10 cellular contexts compared by ENCODE assay signal in genomic region chr1:43976890-43977289, GRCh38. TPM values are rescaled to one million over a fixed set of nuclear protein-coding genes. Genes with fewer than 3 reads are reported as not detected.
A peak's percentile ranks its signal among the peaks of the same experiment; 100 is the strongest.
DNase-seq lines count a peak whose midpoint lies in the region; ATAC-seq and TF ChIP-seq lines count a peak whose summit lies in the region.
"Had no signal": no experiment of that assay in that cellular context is flagged by ENCODE, and none has a peak within 500 bp of the region (broad histone marks: within the 10 kb centered on the region; RNA-seq: fewer than 3 reads in every experiment).

No MANE protein-coding gene starts in this region.

- H3K36me3 ChIP-seq in BLaER1 treated with 17β-estradiol and CSF1 and Interleukin-3, amounts not matched to agents 10 nM and 100 nM = peaks cover 36 to 55% (median 47%) of the 10 kb centered on the region in 11 experiments
- H3K36me3 ChIP-seq in DOHH2 (ENCODE audit: control insufficient read depth, low read length) = peaks cover 69% of the 10 kb centered on the region
- peaks cover 28% of the 10 kb centered on the region for H3K36me3 ChIP-seq in adipocyte (ENCODE audit: control insufficient read depth, insufficient read depth, low read length, severe bottlenecking)

- H3K27ac Mint-ChIP-seq in natural killer cell = peak overlapping the region in 1 of 2 donors; percentile 91

- peaks cover 41 to 66% of the 10 kb centered on the region in 2 donors for H3K4me1 Mint-ChIP-seq in natural killer cell

- peak overlapping the region; percentile 84 to 100 (median 98); a peak in 19 of 22 replicates for H3K9ac ChIP-seq in BLaER1 treated with 17β-estradiol and CSF1 and Interleukin-3, amounts not matched to agents 10 nM and 100 nM
- H3K9ac ChIP-seq in adipocyte (ENCODE audit: low read length) = peak overlapping the region; percentile 1

- TF ChIP-seq CTCF in DOHH2 (IDR thresholded peaks at IDR 0.05; ENCODE audit: low read depth, low read length, poor library complexity, severe bottlenecking) = no peak
- TF ChIP-seq CTCF in natural killer cell (IDR thresholded peaks at IDR 0.05) = no peak
- TF ChIP-seq CTCF in GM13977 (IDR thresholded peaks at IDR 0.05; ENCODE audit: extremely low read depth, insufficient read depth, missing control alignments) = no peak

- H3K27me3 Mint-ChIP-seq in natural killer cell (ENCODE audit: low read depth in 2 of 2) = no peaks in the 10 kb centered on the region

- no peaks in the 10 kb centered on the region for H3K9me3 Mint-ChIP-seq in natural killer cell

- peak overlapping the region; percentile 56 for H3K4me3 Mint-ChIP-seq in natural killer cell

- peak overlapping the region in 9 of 10 experiments; percentile 91 to 100 (median 97); a peak in 18 of 20 replicates for H3K4me3 ChIP-seq in BLaER1 treated with 17β-estradiol and CSF1 and Interleukin-3, amounts not matched to agents 10 nM and 100 nM
- H3K4me3 ChIP-seq in DOHH2 (ENCODE audit: low read length) = peak overlapping the region; percentile 86; the same call in 1 of the 2 replicates
- no peak overlapping the region for H3K4me3 ChIP-seq in adipocyte (ENCODE audit: low read length)

- H3F3A ChIP-seq in DOHH2 (ENCODE audit: control insufficient read depth, insufficient read depth) = peaks cover 20% of the 10 kb centered on the region

- H3K9me3 ChIP-seq in BLaER1 treated with 17β-estradiol and CSF1 and Interleukin-3, amounts not matched to agents 10 nM and 100 nM (replicated peaks in 1 of 11) = no peaks in the 10 kb centered on the region
- H3K9me3 ChIP-seq in DOHH2 (ENCODE audit: control insufficient read depth, insufficient read depth, low read length) = no peaks in the 10 kb centered on the region
- no peaks in the 10 kb centered on the region for H3K9me3 ChIP-seq in adipocyte (ENCODE audit: control insufficient read depth, low read length)

- peaks cover 63% of the 10 kb centered on the region for H3K79me2 ChIP-seq in DOHH2 (ENCODE audit: control insufficient read depth, low read length)

- in situ Hi-C loops in GM13977 (cut with MboI; ENCODE audit: low pct_unique_long_range_greater_than_20kb, low sequenced_read_pairs, unreplicated experiment) = no loop called here

- intact Hi-C loops in natural killer cell (cut with micrococcal nuclease) = no loop called here

- no peaks in the 10 kb centered on the region for H3K27me3 ChIP-seq in BLaER1 treated with 17β-estradiol and CSF1 and Interleukin-3, amounts not matched to agents 10 nM and 100 nM
- H3K27me3 ChIP-seq in DOHH2 (ENCODE audit: control insufficient read depth, low read length) (no peaks in the 10 kb centered on the region), adipocyte (replicated peaks; ENCODE audit: control insufficient read depth, insufficient read depth, low read length) (no peaks in the 10 kb centered on the region)

- peaks cover 9% of the 10 kb centered on the region for H3K36me3 Mint-ChIP-seq in natural killer cell

- H3K4me2 ChIP-seq in BLaER1 treated with 17β-estradiol and CSF1 and Interleukin-3, amounts not matched to agents 10 nM and 100 nM = peak overlapping the region; percentile 89 to 100 (median 98)
- peak overlapping the region; percentile 78 for H3K4me2 ChIP-seq in DOHH2 (ENCODE audit: low read length)

- H3K27ac ChIP-seq in BLaER1 treated with 17β-estradiol and CSF1 and Interleukin-3, amounts not matched to agents 10 nM and 100 nM = no peak overlapping the region
- H3K27ac ChIP-seq in DOHH2 (ENCODE audit: low read depth, low read length) = no peak overlapping the region

- ATAC-seq in natural killer cell = no peak
- ATAC-seq: Panc1 had no signal

- H4K20me1 ChIP-seq in BLaER1 treated with 17β-estradiol and CSF1 and Interleukin-3, amounts not matched to agents 10 nM and 100 nM = peaks cover 34 to 66% (median 43%) of the 10 kb centered on the region in 11 experiments
- peaks cover 10% of the 10 kb centered on the region; the same call in 1 of the 2 replicates for H4K20me1 ChIP-seq in DOHH2 (ENCODE audit: control insufficient read depth, insufficient read depth, low read depth, low read length)

- H3K9me2 ChIP-seq in DOHH2 (replicated peaks; ENCODE audit: control insufficient read depth, low read length) = no peaks in the 10 kb centered on the region

- H3K4me1 ChIP-seq in BLaER1 treated with 17β-estradiol and CSF1 and Interleukin-3, amounts not matched to agents 10 nM and 100 nM = peaks cover 55 to 66% (median 64%) of the 10 kb centered on the region in 10 experiments
- peaks cover 56% of the 10 kb centered on the region for H3K4me1 ChIP-seq in DOHH2 (ENCODE audit: control insufficient read depth, low read length)
- H3K4me1 ChIP-seq in adipocyte (ENCODE audit: control insufficient read depth, insufficient read depth, low read length) = peaks cover 39% of the 10 kb centered on the region

- DNase-seq in adipocyte (ENCODE audit: low read depth) (no peak), natural killer cell (no peak), NCI-H2171 (lab: John Stamatoyannopoulos, UW) (no peak), NCI-H1436 treated with DMSO at 0.1 percent for 48 hours (lab: John Stamatoyannopoulos, UW) (no peak), GM13977 (ENCODE audit: low spot score) (no peak)
- DNase-seq: NCI-H2107; stimulated activated CD8-positive, alpha-beta memory T cell treated with anti-CD3 and anti-CD28 coated beads, Interleukin-4, amount 100 ng/mL, for 48 hours had no signal

RNA-seq across cellular contexts. Expression of gene B4GALT2, which starts 2.1 kb away (rescaled TPM):
- total RNA-seq in natural killer cell = 1 to 10 TPM; 1.5 to 5.5 (median 2.2) TPM

RNA-seq across cellular contexts. Expression of gene ATP6V0B, which starts 2.1 kb away (rescaled TPM):
- 100 to 1,000 TPM in 2 of 3 donors, 10 to 100 TPM in 1; 76.3 to 115 (median 113) TPM for total RNA-seq in natural killer cell

RNA-seq across cellular contexts. Expression of gene DPH2, which starts 7.1 kb away (rescaled TPM):
- 10 to 100 TPM; 18.2 to 27.3 (median 18.8) TPM for total RNA-seq in natural killer cell

RNA-seq across cellular contexts. Expression of gene CCDC24, which starts 14.5 kb away (rescaled TPM):
- total RNA-seq in natural killer cell = 1 to 10 TPM; 3.8 to 5.2 (median 3.9) TPM

RNA-seq across cellular contexts. Expression of gene IPO13, which starts 30.1 kb away (rescaled TPM):
- total RNA-seq in natural killer cell = 10 to 100 TPM; 18.1 to 22.7 (median 18.4) TPM
